Comparison of ENCODE assay signal across 8 cellular contexts in the genomic region with DNA sequence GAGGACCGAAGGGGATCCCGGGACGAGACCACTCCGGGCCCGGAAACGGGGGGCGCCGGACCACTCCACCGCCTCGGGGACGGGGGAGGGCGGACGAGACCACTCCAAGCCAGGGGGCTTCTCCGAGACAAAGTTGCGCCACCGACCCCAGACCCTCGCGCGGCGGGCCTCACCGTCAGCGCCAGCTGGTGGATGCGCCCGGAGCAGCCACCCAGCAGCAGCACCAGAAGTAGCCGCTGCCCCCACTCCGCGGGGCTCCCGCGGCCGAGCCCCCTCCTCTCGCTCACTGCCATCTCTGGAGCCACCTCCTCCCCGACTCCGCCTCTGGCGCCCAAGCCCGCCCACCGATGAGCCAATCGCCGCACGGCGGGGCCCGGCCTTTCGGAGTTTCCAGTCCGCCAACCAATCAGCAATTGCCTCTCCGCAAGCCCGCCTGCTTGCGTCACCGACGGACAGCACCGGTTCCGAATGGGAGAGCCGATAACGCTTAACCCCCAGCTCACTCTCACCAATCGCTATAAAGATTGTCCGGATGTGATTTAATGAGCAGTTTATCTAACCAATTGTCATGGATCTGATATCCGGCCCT. TPM values are rescaled to one million over a fixed set of nuclear protein-coding genes. Genes with fewer than 3 reads are reported as not detected.
A peak's percentile ranks its signal among the peaks of the same experiment; 100 is the strongest.
DNase-seq lines count a peak whose midpoint lies in the region; ATAC-seq, FAIRE-seq and TF ChIP-seq lines count a peak whose summit lies in the region.

GPR108 (minus strand) TSS at position 297 of the 589 bp plus-strand sequence; CDS start at position 293, 4 bp downstream.

- H3K27me3 ChIP-seq in bronchial epithelial cell (ENCODE audit: control insufficient read depth, insufficient read depth, low read length) = no peaks in the 10 kb centered on the region
- no peaks in the 10 kb centered on the region for H3K27me3 ChIP-seq in iPS-20b (ENCODE audit: insufficient read depth, low read length)
- H3K27me3 ChIP-seq in small intestine (ENCODE audit: control insufficient read depth in 2 of 2, insufficient read depth in 2 of 2, low read length in 2 of 2) = no peaks in the 10 kb centered on the region

- ATAC-seq in GM18861 (IDR thresholded peaks at IDR 0.05; ENCODE audit: unreplicated experiment) (peak; percentile 59), HG03097 (IDR thresholded peaks at IDR 0.05; ENCODE audit: low FRiP score, unreplicated experiment) (peak; percentile 60)

- H3K4me3 ChIP-seq in WI38 (ENCODE audit: low read depth, low read length) (peak within 1 kb of the TSS; percentile 93), bronchial epithelial cell (ENCODE audit: low read depth, low read length) (peak within 1 kb of the TSS; percentile 78), iPS-20b (ENCODE audit: low read length) (peak within 1 kb of the TSS; percentile 87), small intestine (ENCODE audit: low read depth in 1 of 2, low read length in 2 of 2) (peak within 1 kb of the TSS; percentile 75 to 89)

- H3K36me3 ChIP-seq in bronchial epithelial cell (ENCODE audit: control insufficient read depth, insufficient read depth, low read length) (peaks cover 16% of the 10 kb centered on the region), iPS-20b (ENCODE audit: insufficient read depth, low read depth, low read length) (peaks cover 10% of the 10 kb centered on the region; the same call in 1 of the 2 replicates), small intestine (ENCODE audit: control insufficient read depth in 2 of 2, insufficient read depth in 2 of 2, low read length in 2 of 2) (no peaks in the 10 kb centered on the region)

- WGBS in small intestine, 3 donors = 0 to 1% (median 1%) methylated on average over 48 to 55 of the region's 55 CpGs

- H3K27ac ChIP-seq in iPS-20b (ENCODE audit: low read length) = peak within 1 kb of the TSS; percentile 80
- H3K27ac ChIP-seq in small intestine (ENCODE audit: low read depth in 1 of 2, low read length in 1 of 2) = peak within 1 kb of the TSS; percentile 91 to 96

- FAIRE-seq in A204.1 (lab: Jason Lieb, UNC) = peak; percentile 100
- FAIRE-seq in bronchial epithelial cell (lab: Jason Lieb, UNC) = peak; percentile 98
- FAIRE-seq in small intestine (lab: Jason Lieb, UNC) = peak; percentile 98

- DNase-seq in NCI-H2227 (lab: John Stamatoyannopoulos, UW; ENCODE audit: unreplicated experiment) = peak; percentile 98
- peak; percentile 100 for DNase-seq in bronchial epithelial cell (ENCODE audit: low read depth)
- peak; percentile 100 for DNase-seq in small intestine

- TF ChIP-seq CTCF in WI38 (IDR thresholded peaks at IDR 0.05; ENCODE audit: low read depth, low read length) = no peak
- no peak for TF ChIP-seq CTCF in bronchial epithelial cell (IDR thresholded peaks at IDR 0.05; ENCODE audit: insufficient read depth, low read length, severe bottlenecking)

- H3K4me1 ChIP-seq in iPS-20b (ENCODE audit: insufficient read depth, low read length) (peaks cover 17% of the 10 kb centered on the region), small intestine (ENCODE audit: control insufficient read depth in 2 of 2, insufficient read depth in 1 of 2, low read depth in 1 of 2, low read length in 1 of 2) (no peaks in the 10 kb centered on the region)

- H3K9me3 ChIP-seq in iPS-20b (ENCODE audit: insufficient read depth, low read depth, low read length) = no peaks in the 10 kb centered on the region
- no peaks in the 10 kb centered on the region for H3K9me3 ChIP-seq in small intestine (ENCODE audit: control insufficient read depth, low read depth)

- peak within 1 kb of the TSS; percentile 80 for H3K9ac ChIP-seq in iPS-20b (ENCODE audit: low read depth, low read length)

RNA-seq across cellular contexts. Expression of gene GPR108, which starts in this region (rescaled TPM):
- 87.7 and 99.0 TPM in 2 replicates for total RNA-seq in bronchial epithelial cell
- 100 to 1,000 TPM in 2 of 3 donors, 10 to 100 TPM in 1; 75.4 to 128 (median 103) TPM for polyA plus RNA-seq in small intestine

Comparison
In these comparisons a context has a peak if more than half of its experiments do, and no peak if none do; other contexts are left out.
1. Peak in every context shown above with its lines: DNase-seq, ATAC-seq, H3K4me3 ChIP-seq and H3K27ac ChIP-seq.